In genomic region chr19:51339313-51339686, GRCh38 we compare ENCODE assay signal across 1 cellular context.
TF ChIP-seq lines count a peak whose summit lies in the region.

No MANE protein-coding gene starts in this region.

TF ChIP-seq in GM23338, 12 proteins besides CTCF, POLR2A, EP300 and RAD21 (continued from another document):
- TF ChIP-seq, protein P1, sequence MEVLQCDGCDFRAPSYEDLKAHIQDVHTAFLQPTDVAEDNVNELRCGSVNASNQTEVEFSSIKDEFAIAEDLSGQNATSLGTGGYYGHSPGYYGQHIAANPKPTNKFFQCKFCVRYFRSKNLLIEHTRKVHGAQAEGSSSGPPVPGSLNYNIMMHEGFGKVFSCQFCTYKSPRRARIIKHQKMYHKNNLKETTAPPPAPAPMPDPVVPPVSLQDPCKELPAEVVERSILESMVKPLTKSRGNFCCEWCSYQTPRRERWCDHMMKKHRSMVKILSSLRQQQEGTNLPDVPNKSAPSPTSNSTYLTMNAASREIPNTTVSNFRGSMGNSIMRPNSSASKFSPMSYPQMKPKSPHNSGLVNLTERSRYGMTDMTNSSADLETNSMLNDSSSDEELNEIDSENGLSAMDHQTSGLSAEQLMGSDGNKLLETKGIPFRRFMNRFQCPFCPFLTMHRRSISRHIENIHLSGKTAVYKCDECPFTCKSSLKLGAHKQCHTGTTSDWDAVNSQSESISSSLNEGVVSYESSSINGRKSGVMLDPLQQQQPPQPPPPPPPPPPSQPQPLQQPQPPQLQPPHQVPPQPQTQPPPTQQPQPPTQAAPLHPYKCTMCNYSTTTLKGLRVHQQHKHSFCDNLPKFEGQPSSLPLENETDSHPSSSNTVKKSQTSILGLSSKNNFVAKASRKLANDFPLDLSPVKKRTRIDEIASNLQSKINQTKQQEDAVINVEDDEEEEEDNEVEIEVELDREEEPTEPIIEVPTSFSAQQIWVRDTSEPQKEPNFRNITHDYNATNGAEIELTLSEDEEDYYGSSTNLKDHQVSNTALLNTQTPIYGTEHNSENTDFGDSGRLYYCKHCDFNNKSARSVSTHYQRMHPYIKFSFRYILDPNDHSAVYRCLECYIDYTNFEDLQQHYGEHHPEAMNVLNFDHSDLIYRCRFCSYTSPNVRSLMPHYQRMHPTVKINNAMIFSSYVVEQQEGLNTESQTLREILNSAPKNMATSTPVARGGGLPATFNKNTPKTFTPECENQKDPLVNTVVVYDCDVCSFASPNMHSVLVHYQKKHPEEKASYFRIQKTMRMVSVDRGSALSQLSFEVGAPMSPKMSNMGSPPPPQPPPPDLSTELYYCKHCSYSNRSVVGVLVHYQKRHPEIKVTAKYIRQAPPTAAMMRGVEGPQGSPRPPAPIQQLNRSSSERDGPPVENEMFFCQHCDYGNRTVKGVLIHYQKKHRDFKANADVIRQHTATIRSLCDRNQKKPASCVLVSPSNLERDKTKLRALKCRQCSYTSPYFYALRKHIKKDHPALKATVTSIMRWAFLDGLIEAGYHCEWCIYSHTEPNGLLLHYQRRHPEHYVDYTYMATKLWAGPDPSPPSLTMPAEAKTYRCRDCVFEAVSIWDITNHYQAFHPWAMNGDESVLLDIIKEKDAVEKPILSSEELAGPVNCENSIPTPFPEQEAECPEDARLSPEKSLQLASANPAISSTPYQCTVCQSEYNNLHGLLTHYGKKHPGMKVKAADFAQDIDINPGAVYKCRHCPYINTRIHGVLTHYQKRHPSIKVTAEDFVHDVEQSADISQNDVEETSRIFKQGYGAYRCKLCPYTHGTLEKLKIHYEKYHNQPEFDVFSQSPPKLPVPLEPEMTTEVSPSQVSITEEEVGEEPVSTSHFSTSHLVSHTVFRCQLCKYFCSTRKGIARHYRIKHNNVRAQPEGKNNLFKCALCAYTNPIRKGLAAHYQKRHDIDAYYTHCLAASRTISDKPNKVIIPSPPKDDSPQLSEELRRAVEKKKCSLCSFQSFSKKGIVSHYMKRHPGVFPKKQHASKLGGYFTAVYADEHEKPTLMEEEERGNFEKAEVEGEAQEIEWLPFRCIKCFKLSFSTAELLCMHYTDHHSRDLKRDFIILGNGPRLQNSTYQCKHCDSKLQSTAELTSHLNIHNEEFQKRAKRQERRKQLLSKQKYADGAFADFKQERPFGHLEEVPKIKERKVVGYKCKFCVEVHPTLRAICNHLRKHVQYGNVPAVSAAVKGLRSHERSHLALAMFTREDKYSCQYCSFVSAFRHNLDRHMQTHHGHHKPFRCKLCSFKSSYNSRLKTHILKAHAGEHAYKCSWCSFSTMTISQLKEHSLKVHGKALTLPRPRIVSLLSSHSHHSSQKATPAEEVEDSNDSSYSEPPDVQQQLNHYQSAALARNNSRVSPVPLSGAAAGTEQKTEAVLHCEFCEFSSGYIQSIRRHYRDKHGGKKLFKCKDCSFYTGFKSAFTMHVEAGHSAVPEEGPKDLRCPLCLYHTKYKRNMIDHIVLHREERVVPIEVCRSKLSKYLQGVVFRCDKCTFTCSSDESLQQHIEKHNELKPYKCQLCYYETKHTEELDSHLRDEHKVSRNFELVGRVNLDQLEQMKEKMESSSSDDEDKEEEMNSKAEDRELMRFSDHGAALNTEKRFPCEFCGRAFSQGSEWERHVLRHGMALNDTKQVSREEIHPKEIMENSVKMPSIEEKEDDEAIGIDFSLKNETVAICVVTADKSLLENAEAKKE (CRISPR knock-in tag; IDR thresholded peaks at IDR 0.05) = no peak
- TF ChIP-seq ZNF331 (CRISPR knock-in tag; IDR thresholded peaks at IDR 0.05; ENCODE audit: low read depth) (no peak), JUNB (IDR thresholded peaks at IDR 0.05; ENCODE audit: unreplicated experiment) (no peak)
